39 cellular contexts compared by ENCODE assay signal in genomic region chr2:26633993-26634392, GRCh38. TPM values are rescaled to one million over a fixed set of nuclear protein-coding genes. Genes with fewer than 3 reads are reported as not detected.
"Had no signal": no experiment of that assay in that cellular context is flagged by ENCODE, and none has a peak within 500 bp of the region (broad histone marks: within the 10 kb centered on the region; RNA-seq: fewer than 3 reads in every experiment).

No MANE protein-coding gene starts in this region.

- H3K27me3 ChIP-seq: adrenal gland, body of pancreas, gastroesophageal sphincter had no signal

- H3K4me1 Mint-ChIP-seq: activated B cell treated with CpG ODN at 0.5 μM for 24 hours; activated CD8-positive, alpha-beta memory T cell treated with anti-CD3 and anti-CD28 coated beads, Interleukin-2, amount 10 ng/mL, durations not matched to agents 7 days and 5 days; activated naive CD4-positive, alpha-beta T cell treated with anti-CD3 and anti-CD28 coated beads, Interleukin-2, amount 50 U/mL, for 24 hours; activated naive CD8-positive, alpha-beta T cell treated with anti-CD3 and anti-CD28 coated beads for 36 hours; activated naive CD8-positive, alpha-beta T cell treated with anti-CD3 and anti-CD28 coated beads, Interleukin-2, amount 50 U/mL, for 24 hours; T-cell had no signal

- H3K4me3 ChIP-seq: adrenal gland, body of pancreas, esophagus squamous epithelium, gastroesophageal sphincter had no signal

- H3K36me3 Mint-ChIP-seq: activated CD8-positive, alpha-beta memory T cell treated with anti-CD3 and anti-CD28 coated beads, Interleukin-2, amount 10 ng/mL, durations not matched to agents 7 days and 5 days; activated naive CD4-positive, alpha-beta T cell treated with anti-CD3 and anti-CD28 coated beads, Interleukin-2, amount 50 U/mL, for 24 hours; activated naive CD8-positive, alpha-beta T cell treated with anti-CD3 and anti-CD28 coated beads for 36 hours; T-cell had no signal

- H3K4me1 ChIP-seq: body of pancreas had no signal

- H3K36me3 ChIP-seq: adrenal gland, esophagus squamous epithelium, gastroesophageal sphincter, WERI-Rb-1 had no signal

- H3K27me3 Mint-ChIP-seq: activated CD8-positive, alpha-beta memory T cell treated with anti-CD3 and anti-CD28 coated beads, Interleukin-2, amount 10 ng/mL, durations not matched to agents 7 days and 5 days; activated naive CD8-positive, alpha-beta T cell treated with anti-CD3 and anti-CD28 coated beads for 36 hours had no signal

- ATAC-seq: activated CD4-positive, CD25-positive, alpha-beta regulatory T cell treated with anti-CD3 and anti-CD28 coated beads, Interleukin-2, amount 50 U/mL, for 24 hours; activated CD8-positive, alpha-beta memory T cell treated with anti-CD3 and anti-CD28 coated beads, Interleukin-2, amount 10 ng/mL, durations not matched to agents 7 days and 5 days; activated CD8-positive, alpha-beta T cell treated with anti-CD3 and anti-CD28 coated beads, Interleukin-2, amount 10 ng/mL, durations not matched to agents 7 days and 5 days; activated naive CD8-positive, alpha-beta T cell treated with anti-CD3 and anti-CD28 coated beads, Interleukin-2, amount 50 U/mL, for 24 hours; body of pancreas; effector memory CD8-positive, alpha-beta T cell; T-cell; T-helper 17 cell had no signal

- H3K9me3 ChIP-seq: adrenal gland, body of pancreas, esophagus squamous epithelium, gastroesophageal sphincter had no signal

- H3K9me3 Mint-ChIP-seq: activated B cell treated with CpG ODN at 0.5 μM for 24 hours; activated naive CD4-positive, alpha-beta T cell treated with anti-CD3 and anti-CD28 coated beads for 36 hours; activated naive CD4-positive, alpha-beta T cell treated with anti-CD3 and anti-CD28 coated beads, Interleukin-2, amount 50 U/mL, for 24 hours; activated naive CD8-positive, alpha-beta T cell treated with anti-CD3 and anti-CD28 coated beads for 36 hours; activated naive CD8-positive, alpha-beta T cell treated with anti-CD3 and anti-CD28 coated beads, Interleukin-2, amount 50 U/mL, for 24 hours; activated T-helper 1 cell treated with anti-CD3 and anti-CD28 coated beads, Interleukin-12 subunit alpha, Interleukin-12 subunit beta, Interleukin-2, Interleukin-4 antibody, amounts not matched to agents 30 ng/mL and 10 ng/mL and 1 ng/mL, durations not matched to agents 14 hours and 24 hours and 36 hours; activated T-helper 2 cell treated with anti-CD3 and anti-CD28 coated beads, Interferon-gamma antibody, Interleukin-2, Interleukin-4, amounts not matched to agents 10 μg/mL and 5 μg/mL and 100 μg/mL, durations not matched to agents 14 hours and 24 hours and 36 hours; effector memory CD8-positive, alpha-beta T cell; T-cell; T-helper 2 cell treated with Interferon-gamma antibody and Interleukin-4, amounts not matched to agents 5 μg/mL and 100 μg/mL, for 36 hours had no signal

- FAIRE-seq: colon had no signal

- H3K27ac ChIP-seq: adrenal gland, body of pancreas, esophagus squamous epithelium, gastroesophageal sphincter, WERI-Rb-1 had no signal

- H3K4me3 Mint-ChIP-seq: activated B cell treated with CpG ODN at 0.5 μM for 24 hours; activated CD8-positive, alpha-beta memory T cell treated with anti-CD3 and anti-CD28 coated beads, Interleukin-2, amount 10 ng/mL, durations not matched to agents 7 days and 5 days; activated CD8-positive, alpha-beta T cell treated with anti-CD3 and anti-CD28 coated beads, Interleukin-2, amount 10 ng/mL, durations not matched to agents 7 days and 5 days; activated naive CD4-positive, alpha-beta T cell treated with anti-CD3 and anti-CD28 coated beads for 36 hours; activated naive CD4-positive, alpha-beta T cell treated with anti-CD3 and anti-CD28 coated beads, Interleukin-2, amount 50 U/mL, for 24 hours; activated naive CD8-positive, alpha-beta T cell treated with anti-CD3 and anti-CD28 coated beads for 36 hours; activated naive CD8-positive, alpha-beta T cell treated with anti-CD3 and anti-CD28 coated beads, Interleukin-2, amount 50 U/mL, for 24 hours; activated T-helper 1 cell treated with anti-CD3 and anti-CD28 coated beads, Interleukin-12 subunit alpha, Interleukin-12 subunit beta, Interleukin-2, Interleukin-4 antibody, amounts not matched to agents 30 ng/mL and 10 ng/mL and 1 ng/mL, durations not matched to agents 14 hours and 24 hours and 36 hours; effector memory CD8-positive, alpha-beta T cell; T-cell; T-helper 17 cell; T-helper 2 cell treated with Interferon-gamma antibody and Interleukin-4, amounts not matched to agents 5 μg/mL and 100 μg/mL, for 36 hours had no signal

- DNase-seq: activated B cell treated with CpG ODN at 0.5 μM for 24 hours; activated CD4-positive, alpha-beta T cell treated with anti-CD3 and anti-CD28 coated beads for 48 hours; activated CD4-positive, alpha-beta T cell treated with anti-CD3 and anti-CD28 coated beads, Interleukin-2, amount 50 U/mL, for 1 hour; activated CD4-positive, alpha-beta T cell treated with anti-CD3 and anti-CD28 coated beads, Interleukin-2, amount 50 U/mL, for 48 hours; activated CD8-positive, alpha-beta memory T cell treated with anti-CD3 and anti-CD28 coated beads, Interleukin-2, amount 10 ng/mL, durations not matched to agents 7 days and 5 days; activated CD8-positive, alpha-beta T cell treated with anti-CD3 and anti-CD28 coated beads, Interleukin-2, amount 10 ng/mL, durations not matched to agents 7 days and 5 days; activated effector memory CD4-positive, alpha-beta T cell treated with anti-CD3 and anti-CD28 coated beads, Interleukin-2, amount 50 U/mL, for 16 hours; activated naive CD4-positive, alpha-beta T cell treated with anti-CD3 and anti-CD28 coated beads for 36 hours; activated naive CD8-positive, alpha-beta T cell treated with anti-CD3 and anti-CD28 coated beads for 36 hours; activated naive CD8-positive, alpha-beta T cell treated with anti-CD3 and anti-CD28 coated beads, Interleukin-2, amount 50 U/mL, for 24 hours; activated T-cell treated with anti-CD3 and anti-CD28 coated beads, Interleukin-2, amount 50 U/mL, for 1 hour; activated T-cell treated with anti-CD3 and anti-CD28 coated beads, Interleukin-2, amount 50 U/mL, for 48 hours; body of pancreas; caudate nucleus; cortex of kidney; dermis blood vessel endothelial cell; effector CD4-positive, alpha-beta T cell; effector memory CD8-positive, alpha-beta T cell; erythroblast; esophagus squamous epithelium; foreskin melanocyte; T-cell; T-helper 17 cell; T1000; WERI-Rb-1 had no signal

- H3K27ac Mint-ChIP-seq: activated B cell treated with CpG ODN at 0.5 μM for 24 hours; activated CD8-positive, alpha-beta memory T cell treated with anti-CD3 and anti-CD28 coated beads, Interleukin-2, amount 10 ng/mL, durations not matched to agents 7 days and 5 days; activated CD8-positive, alpha-beta T cell treated with anti-CD3 and anti-CD28 coated beads, Interleukin-2, amount 10 ng/mL, durations not matched to agents 7 days and 5 days; activated naive CD4-positive, alpha-beta T cell treated with anti-CD3 and anti-CD28 coated beads for 36 hours; activated naive CD4-positive, alpha-beta T cell treated with anti-CD3 and anti-CD28 coated beads, Interleukin-2, amount 50 U/mL, for 24 hours; activated naive CD8-positive, alpha-beta T cell treated with anti-CD3 and anti-CD28 coated beads for 36 hours; activated naive CD8-positive, alpha-beta T cell treated with anti-CD3 and anti-CD28 coated beads, Interleukin-2, amount 50 U/mL, for 24 hours; activated T-helper 1 cell treated with anti-CD3 and anti-CD28 coated beads, Interleukin-12 subunit alpha, Interleukin-12 subunit beta, Interleukin-2, Interleukin-4 antibody, amounts not matched to agents 30 ng/mL and 10 ng/mL and 1 ng/mL, durations not matched to agents 14 hours and 24 hours and 36 hours; activated T-helper 2 cell treated with anti-CD3 and anti-CD28 coated beads, Interferon-gamma antibody, Interleukin-2, Interleukin-4, amounts not matched to agents 10 μg/mL and 5 μg/mL and 100 μg/mL, durations not matched to agents 14 hours and 24 hours and 36 hours; effector memory CD8-positive, alpha-beta T cell; T-cell; T-helper 17 cell; T-helper 2 cell treated with Interferon-gamma antibody and Interleukin-4, amounts not matched to agents 5 μg/mL and 100 μg/mL, for 36 hours had no signal

RNA-seq across cellular contexts. Expression of gene CIB4, which starts 7.2 kb away (rescaled TPM):
- total RNA-seq: activated B cell treated with CpG ODN at 0.5 μM for 24 hours; activated CD8-positive, alpha-beta memory T cell treated with anti-CD3 and anti-CD28 coated beads for 36 hours; activated CD8-positive, alpha-beta memory T cell treated with anti-CD3 and anti-CD28 coated beads, Interleukin-2, amount 10 ng/mL, durations not matched to agents 7 days and 5 days; activated CD8-positive, alpha-beta T cell treated with anti-CD3 and anti-CD28 coated beads, Interleukin-2, amount 10 ng/mL, durations not matched to agents 7 days and 5 days; activated naive CD4-positive, alpha-beta T cell treated with anti-CD3 and anti-CD28 coated beads for 36 hours; activated naive CD8-positive, alpha-beta T cell treated with anti-CD3 and anti-CD28 coated beads for 36 hours; activated T-helper 1 cell treated with anti-CD3 and anti-CD28 coated beads, Interleukin-12 subunit alpha, Interleukin-12 subunit beta, Interleukin-2, Interleukin-4 antibody, amounts not matched to agents 30 ng/mL and 10 ng/mL and 1 ng/mL, durations not matched to agents 14 hours and 24 hours and 36 hours; activated T-helper 2 cell treated with anti-CD3 and anti-CD28 coated beads, Interferon-gamma antibody, Interleukin-2, Interleukin-4, amounts not matched to agents 10 μg/mL and 5 μg/mL and 100 μg/mL, durations not matched to agents 14 hours and 24 hours and 36 hours; body of pancreas; chondrocyte; dermis blood vessel endothelial cell; fibroblast of lung; fibroblast of villous mesenchyme; gastroesophageal sphincter; glomerular endothelial cell; T-cell; T-helper 17 cell had no signal
- polyA plus RNA-seq: aorta, fibroblast of lung had no signal

RNA-seq across cellular contexts. Expression of gene KCNK3, which starts 58.5 kb away (rescaled TPM):
- total RNA-seq: activated B cell treated with CpG ODN at 0.5 μM for 24 hours; activated CD8-positive, alpha-beta memory T cell treated with anti-CD3 and anti-CD28 coated beads for 36 hours; activated CD8-positive, alpha-beta memory T cell treated with anti-CD3 and anti-CD28 coated beads, Interleukin-2, amount 10 ng/mL, durations not matched to agents 7 days and 5 days; activated CD8-positive, alpha-beta T cell treated with anti-CD3 and anti-CD28 coated beads, Interleukin-2, amount 10 ng/mL, durations not matched to agents 7 days and 5 days; activated naive CD4-positive, alpha-beta T cell treated with anti-CD3 and anti-CD28 coated beads for 36 hours; activated naive CD8-positive, alpha-beta T cell treated with anti-CD3 and anti-CD28 coated beads for 36 hours; activated T-helper 1 cell treated with anti-CD3 and anti-CD28 coated beads, Interleukin-12 subunit alpha, Interleukin-12 subunit beta, Interleukin-2, Interleukin-4 antibody, amounts not matched to agents 30 ng/mL and 10 ng/mL and 1 ng/mL, durations not matched to agents 14 hours and 24 hours and 36 hours; activated T-helper 2 cell treated with anti-CD3 and anti-CD28 coated beads, Interferon-gamma antibody, Interleukin-2, Interleukin-4, amounts not matched to agents 10 μg/mL and 5 μg/mL and 100 μg/mL, durations not matched to agents 14 hours and 24 hours and 36 hours; T-helper 17 cell had no signal
- polyA plus RNA-seq: fibroblast of lung had no signal
